In genomic region chr11:102361100-102362021, GRCh38 we compare ENCODE assay signal across 9 cellular contexts. TPM values are rescaled to one million over a fixed set of nuclear protein-coding genes. Genes with fewer than 3 reads are reported as not detected.
A peak's percentile ranks its signal among the peaks of the same experiment; 100 is the strongest.
DNase-seq lines count a peak whose midpoint lies in the region; ATAC-seq, FAIRE-seq and TF ChIP-seq lines count a peak whose summit lies in the region.
"Had no signal": no experiment of that assay in that cellular context is flagged by ENCODE, and none has a peak within 500 bp of the region (broad histone marks: within the 10 kb centered on the region; RNA-seq: fewer than 3 reads in every experiment).

No MANE protein-coding gene starts in this region.

- H3K4me3 ChIP-seq in DND-41 (ENCODE audit: low read depth in 1 of 2, low read length in 2 of 2) (no peak overlapping the region; a peak in 1 of 4 replicates), K562 (no peak overlapping the region), coronary artery (no peak overlapping the region)

- TF ChIP-seq CTCF in DND-41 (IDR thresholded peaks at IDR 0.05; ENCODE audit: borderline replicate concordance, extremely low read depth, low read length, poor library complexity, severe bottlenecking) = peak; percentile 4
- TF ChIP-seq CTCF in K562 (IDR thresholded peaks at IDR 0.05 in 2 of 3, conservative IDR thresholded peaks at IDR 0.05 in 1 of 3; ENCODE audit: insufficient read depth in 2 of 3, low read depth in 1 of 3, low read length in 3 of 3) = no peak
- no peak for TF ChIP-seq CTCF in coronary artery (IDR thresholded peaks at IDR 0.05)

- no peak for TF ChIP-seq POLR2A in K562 (conservative IDR thresholded peaks at IDR 0.05)

- intact Hi-C loops in K562 (cut with micrococcal nuclease) = no loop called here

- CTCF ChIA-PET in K562 (lab: Yijun Ruan, JAX; ENCODE audit: low intra/inter-chr PET ratio) = no interaction called here

- no peak for TF ChIP-seq RAD21 in K562 (CRISPR knock-in tag; conservative IDR thresholded peaks at IDR 0.05 in 1 of 2, IDR thresholded peaks at IDR 0.05 in 1 of 2)

- TF ChIP-seq EP300 in K562 (IDR thresholded peaks at IDR 0.05; ENCODE audit: low read length) = no peak

- 89% methylated on average over 5 of the region's 5 CpGs for WGBS in K562 (ENCODE audit: insufficient coverage, low coverage, missing lambda C conversion rate)

- BruUV-seq in K562 (replicated peaks; lab: Mats Ljungman, UMichigan) = no TSS peak

- peak overlapping the region; percentile 48 for H3K4me2 ChIP-seq in DND-41 (ENCODE audit: insufficient read depth, low read length)
- no peak overlapping the region for H3K4me2 ChIP-seq in K562 (ENCODE audit: insufficient read depth, low read length)

- H3K36me3 ChIP-seq in DND-41 (ENCODE audit: insufficient read depth, low read length) (peaks cover 44% of the 10 kb centered on the region), K562 (ENCODE audit: control insufficient read depth, insufficient read depth, low read length) (peaks cover 54% of the 10 kb centered on the region)

- peak; percentile 80 for DNase-seq in DND-41
- DNase-seq in K562 (ENCODE audit: extremely low read depth in 1 of 4, low spot score in 3 of 4) = no peak
- no peak for DNase-seq in globus pallidus (ENCODE audit: low spot score)
- no peak for DNase-seq in coronary artery (ENCODE audit: low spot score)
- DNase-seq in COLO829 (ENCODE audit: low spot score) = no peak

- no peak for FAIRE-seq in K562 (lab: Jason Lieb, UNC)
- FAIRE-seq: TTC549 had no signal

- H3K4me1 ChIP-seq in DND-41 (ENCODE audit: insufficient read depth, low read length) (peaks cover 33% of the 10 kb centered on the region), K562 (replicated peaks in 1 of 2; ENCODE audit: control insufficient read depth in 2 of 2, insufficient read depth in 2 of 2, low read length in 2 of 2) (no peaks in the 10 kb centered on the region)

- H3K27me3 ChIP-seq in DND-41 (ENCODE audit: insufficient read depth, low read length, poor library complexity) (no peaks in the 10 kb centered on the region), K562 (ENCODE audit: control insufficient read depth in 2 of 2, insufficient read depth in 2 of 2, low read length in 2 of 2) (no peaks in the 10 kb centered on the region)

- in situ Hi-C loops in K562 (cut with MboI) = no loop called here

- no peak overlapping the region for H2AFZ ChIP-seq in DND-41 (ENCODE audit: low read depth, low read length)
- H2AFZ ChIP-seq in K562 (ENCODE audit: low read depth, low read length) = no peak overlapping the region

- ATAC-seq in DND-41 (ENCODE audit: insufficient read depth, low read depth) = peak; percentile 88
- peak; percentile 86 for ATAC-seq in GM21390 (IDR thresholded peaks at IDR 0.05; ENCODE audit: unreplicated experiment)
- peak; percentile 98 for ATAC-seq in HG03571 (IDR thresholded peaks at IDR 0.05; ENCODE audit: unreplicated experiment)
- peak; percentile 51 for ATAC-seq in K562
- no peak for ATAC-seq in GM19035 (IDR thresholded peaks at IDR 0.05; ENCODE audit: unreplicated experiment)

- POLR2A ChIA-PET in K562 (lab: Yijun Ruan, JAX) = interaction anchor here (0.6 to 1.6 kb wide), 2 partner anchors 11 to 24 kb away, joined by 3 to 4 read pairs; no protein-coding TSS in a partner anchor

- no peaks in the 10 kb centered on the region for H3K9me1 ChIP-seq in K562 (ENCODE audit: control insufficient read depth, insufficient read depth, low read length)

- H3K27ac ChIP-seq in DND-41 (ENCODE audit: low read length) (peak overlapping the region; percentile 57), K562 (ENCODE audit: extremely low read depth, low read depth, low read length) (no peak overlapping the region), coronary artery (no peak overlapping the region)

- H4K20me1 ChIP-seq in DND-41 (ENCODE audit: insufficient read depth, low read length) (peaks cover 10% of the 10 kb centered on the region), K562 (replicated peaks; ENCODE audit: control insufficient read depth, insufficient read depth, low read length) (no peaks in the 10 kb centered on the region)

- no peaks in the 10 kb centered on the region for H3K9me3 ChIP-seq in DND-41 (ENCODE audit: insufficient read depth, low read length, severe bottlenecking)
- H3K9me3 ChIP-seq in K562 (replicated peaks; ENCODE audit: control insufficient read depth, insufficient read depth, low read depth, low read length) = no peaks in the 10 kb centered on the region

- no peak overlapping the region for H3K9ac ChIP-seq in DND-41 (ENCODE audit: low read depth, low read length)
- peak overlapping the region in 1 of 2 experiments; percentile 35; a peak in 1 of 4 replicates for H3K9ac ChIP-seq in K562 (ENCODE audit: insufficient read depth in 1 of 2, low read depth in 2 of 2, low read length in 2 of 2)

- peaks cover 4% of the 10 kb centered on the region for H3K79me2 ChIP-seq in DND-41 (ENCODE audit: insufficient read depth, low read length)
- H3K79me2 ChIP-seq in K562 (ENCODE audit: control insufficient read depth, insufficient read depth, low read length) = peaks cover 5% of the 10 kb centered on the region; the same call in 2 of the 3 replicates

TF ChIP-seq in K562, 482 proteins besides CTCF, POLR2A, EP300 and RAD21 (continues in another document):
- TF ChIP-seq HNRNPLL (IDR thresholded peaks at IDR 0.05; ENCODE audit: low read depth, low read length, poor library complexity, severe bottlenecking) (no peak), IRF9 (tag; IDR thresholded peaks at IDR 0.05) (no peak), TEAD4 (IDR thresholded peaks at IDR 0.05; ENCODE audit: low read length) (no peak), TEAD4 (CRISPR knock-in tag; IDR thresholded peaks at IDR 0.05; ENCODE audit: borderline replicate concordance) (no peak), ZSCAN29 (IDR thresholded peaks at IDR 0.05) (no peak), PTTG1 (tag; IDR thresholded peaks at IDR 0.05; ENCODE audit: low read depth) (no peak), ZBTB34 (CRISPR knock-in tag; IDR thresholded peaks at IDR 0.05) (no peak), RB1 (IDR thresholded peaks at IDR 0.05; ENCODE audit: low read depth) (no peak), FOXA3 (CRISPR knock-in tag; conservative IDR thresholded peaks at IDR 0.05 in 1 of 2, IDR thresholded peaks at IDR 0.05 in 1 of 2) (no peak), ZNF707 (CRISPR knock-in tag; conservative IDR thresholded peaks at IDR 0.05) (no peak)

RNA-seq across cellular contexts. Expression of gene BIRC2, which starts 14.3 kb away (rescaled TPM):
- total RNA-seq in K562 (2011; cell fraction: chromatin; rRNA removed; ENCODE audit: low replicate concordance) = 35.5 and 77.2 TPM in 2 replicates
- 22.5 and 23.8 TPM in 2 replicates for total RNA-seq in K562 (2011; cell fraction: nucleolus; rRNA removed)
- total RNA-seq in K562 (2011; cell fraction: nucleoplasm; rRNA removed) = 38.9 and 43.3 TPM in 2 replicates
- total RNA-seq in K562 (2014; rRNA removed) (18.3 and 20.6 TPM in 2 replicates), K562 (2014; rRNA removed; fragmentation: Illumina TruSeq; extraction: Trizol) (35.6 and 39.0 TPM in 2 replicates), K562 (2015; rRNA removed; fragmentation: Illumina TruSeq; extraction: Trizol) (34.2 and 35.1 TPM in 2 replicates), K562 (2021) (19.9 and 24.7 TPM in 2 replicates)
- polyA plus RNA-seq in K562 (2011; rRNA removed) (45.9 and 52.2 TPM in 2 replicates), K562 (2014; fragmentation: Illumina TruSeq; extraction: Trizol) (25.3 and 27.1 TPM in 2 replicates), K562 (2014; fragmentation: Nextera tagmentation; extraction: Ambion mirVana) (10 to 100 TPM; 14.3 to 20.7 TPM), K562 (2014; rRNA removed) (17.1 and 17.9 TPM in 2 replicates)
- polyA plus RNA-seq in K562 (2011; cell fraction: cytosol; rRNA removed) = 17.0 and 35.4 TPM in 2 replicates
- polyA plus RNA-seq in K562 (2011; cell fraction: nucleus; rRNA removed) = 34.8 and 61.2 TPM in 2 replicates
- polyA plus RNA-seq in K562 (2012) = 19.6 and 23.2 TPM in 2 replicates
- 51.8 and 76.0 TPM in 2 replicates for polyA minus RNA-seq in K562 (2011; rRNA and poly(A)+ RNA removed)
- 10.3 and 15.7 TPM in 2 replicates for polyA minus RNA-seq in K562 (2011; cell fraction: cytosol; rRNA and poly(A)+ RNA removed)
- polyA minus RNA-seq in K562 (2011; cell fraction: nucleus; rRNA and poly(A)+ RNA removed) = 36.6 and 80.8 TPM in 2 replicates

RNA-seq across cellular contexts. Expression of gene BIRC3, which starts 44.1 kb away (rescaled TPM):
- 0.09 and 0.16 TPM in 2 replicates for total RNA-seq in K562 (2011; cell fraction: chromatin; rRNA removed; ENCODE audit: low replicate concordance)
- total RNA-seq in K562 (2011; cell fraction: nucleolus; rRNA removed) = not detected in 2 replicates
- 0.07 and 0.15 TPM in 2 replicates for total RNA-seq in K562 (2011; cell fraction: nucleoplasm; rRNA removed)
- total RNA-seq in K562 (2014; rRNA removed) (0.16 and 0.18 TPM in 2 replicates), K562 (2014; rRNA removed; fragmentation: Illumina TruSeq; extraction: Trizol) (0.25 and 0.26 TPM in 2 replicates), K562 (2015; rRNA removed; fragmentation: Illumina TruSeq; extraction: Trizol) (0.11 and 0.19 TPM in 2 replicates), K562 (2021) (0.42 and 0.58 TPM in 2 replicates)
- polyA plus RNA-seq in K562 (2011; rRNA removed) (0.16 and 0.20 TPM in 2 replicates), K562 (2014; fragmentation: Illumina TruSeq; extraction: Trizol) (0.21 and 0.27 TPM in 2 replicates), K562 (2014; fragmentation: Nextera tagmentation; extraction: Ambion mirVana) (under 1 TPM; 0.08 to 0.11 TPM), K562 (2014; rRNA removed) (0.13 and 2.3 TPM in 2 replicates)
- polyA plus RNA-seq in K562 (2011; cell fraction: cytosol; rRNA removed) = 0.04 TPM in 1 of 2 replicates, not detected in the other
- polyA plus RNA-seq in K562 (2011; cell fraction: nucleus; rRNA removed) = 0.04 and 0.10 TPM in 2 replicates
- polyA plus RNA-seq in K562 (2012) = 0.18 and 0.54 TPM in 2 replicates
- 0.07 and 0.12 TPM in 2 replicates for polyA minus RNA-seq in K562 (2011; rRNA and poly(A)+ RNA removed)
- not detected in 2 replicates for polyA minus RNA-seq in K562 (2011; cell fraction: cytosol; rRNA and poly(A)+ RNA removed)
- polyA minus RNA-seq in K562 (2011; cell fraction: nucleus; rRNA and poly(A)+ RNA removed) = 0.22 and 0.27 TPM in 2 replicates
